11 cellular contexts compared by ENCODE assay signal in genomic region chr7:134480730-134481129, GRCh38. TPM values are rescaled to one million over a fixed set of nuclear protein-coding genes. Genes with fewer than 3 reads are reported as not detected.
DNase-seq lines count a peak whose midpoint lies in the region; ATAC-seq, FAIRE-seq and TF ChIP-seq lines count a peak whose summit lies in the region.
"Had no signal": no experiment of that assay in that cellular context is flagged by ENCODE, and none has a peak within 500 bp of the region (broad histone marks: within the 10 kb centered on the region; RNA-seq: fewer than 3 reads in every experiment).

No MANE protein-coding gene starts in this region.

- peak; percentile 78 for ATAC-seq in Right ventricle myocardium superior (ENCODE audit: poor library complexity)
- ATAC-seq in upper lobe of right lung: peak; percentile 63
- ATAC-seq in GM21360 (IDR thresholded peaks at IDR 0.05; ENCODE audit: unreplicated experiment): no peak
- ATAC-seq: naive thymus-derived CD8-positive, alpha-beta T cell had no signal

- H3K9me3 Mint-ChIP-seq in osteocyte (ENCODE audit: unreplicated experiment): no peaks in the 10 kb centered on the region

- H3K4me1 ChIP-seq in upper lobe of right lung: no peaks in the 10 kb centered on the region

- H3K27ac ChIP-seq in upper lobe of right lung: no peak overlapping the region
- H3K27ac ChIP-seq: esophagus muscularis mucosa had no signal

- no peak overlapping the region for H3K27ac Mint-ChIP-seq in osteocyte (ENCODE audit: unreplicated experiment)

- peak; percentile 20 for DNase-seq in HTR-8/SVneo (ENCODE audit: insufficient read length, low spot score)
- peak; percentile 85 for DNase-seq in SW480 (ENCODE audit: low spot score)
- no peak for DNase-seq in Right ventricle myocardium superior
- no peak for DNase-seq in upper lobe of right lung
- no peak for DNase-seq in NCI-H1694 (lab: John Stamatoyannopoulos, UW)
- DNase-seq in osteocyte (ENCODE audit: extremely low spot score, unreplicated experiment): no peak
- DNase-seq: activated effector memory CD4-positive, alpha-beta T cell treated with Interleukin-2 at 50 U/mL for 16 hours; naive thymus-derived CD8-positive, alpha-beta T cell; NCI-H345 had no signal

- intact Hi-C loops in Right ventricle myocardium superior (cut with DNase I) (no loop called here), upper lobe of right lung (cut with DNase I) (no loop called here)

- TF ChIP-seq CTCF in upper lobe of right lung (IDR thresholded peaks at IDR 0.05): no peak
- TF ChIP-seq CTCF in osteocyte (IDR thresholded peaks at IDR 0.05): no peak

- H3K36me3 Mint-ChIP-seq in osteocyte (ENCODE audit: unreplicated experiment): no peaks in the 10 kb centered on the region

- peaks cover 9% of the 10 kb centered on the region for H3K4me1 Mint-ChIP-seq in osteocyte (ENCODE audit: unreplicated experiment)
- H3K4me1 Mint-ChIP-seq: naive thymus-derived CD8-positive, alpha-beta T cell had no signal

- no peak overlapping the region for H3K4me3 Mint-ChIP-seq in osteocyte (ENCODE audit: unreplicated experiment)
- H3K4me3 Mint-ChIP-seq: naive thymus-derived CD8-positive, alpha-beta T cell had no signal

- FAIRE-seq in HTR-8/SVneo (lab: Jason Lieb, UNC): no peak

- H3K27me3 Mint-ChIP-seq in osteocyte (ENCODE audit: unreplicated experiment): no peaks in the 10 kb centered on the region

- no peaks in the 10 kb centered on the region for H3K9me3 ChIP-seq in upper lobe of right lung
- H3K9me3 ChIP-seq: esophagus muscularis mucosa had no signal

- H3K4me3 ChIP-seq in upper lobe of right lung: no peak overlapping the region
- H3K4me3 ChIP-seq: esophagus muscularis mucosa had no signal

- H3K27me3 ChIP-seq in upper lobe of right lung: no peaks in the 10 kb centered on the region
- H3K27me3 ChIP-seq: esophagus muscularis mucosa had no signal

- H3K36me3 ChIP-seq in upper lobe of right lung: no peaks in the 10 kb centered on the region
- H3K36me3 ChIP-seq: esophagus muscularis mucosa had no signal

RNA-seq across cellular contexts. Expression of gene AKR1B1, which starts 21.8 kb away (rescaled TPM):
- total RNA-seq in Right ventricle myocardium superior (208 TPM), upper lobe of right lung (91.8 TPM), osteocyte (59.4 and 61.8 TPM in 2 replicates)

RNA-seq across cellular contexts. Expression of gene AKR1B10, which starts 46.6 kb away (rescaled TPM):
- total RNA-seq in Right ventricle myocardium superior (0.40 TPM), upper lobe of right lung (not detected), osteocyte (not detected in 2 replicates)
- total RNA-seq: naive thymus-derived CD8-positive, alpha-beta T cell had no signal

Comparison
In these comparisons a context has a peak if more than half of its experiments do, and no peak if none do; other contexts are left out.
1. DNase-seq: peak in HTR-8/SVneo (single experiment) and SW480 (single experiment); none in Right ventricle myocardium superior (single experiment), upper lobe of right lung (single experiment), NCI-H1694 (single experiment) and osteocyte (single experiment).